17 cellular contexts compared by ENCODE assay signal in the genomic region with DNA sequence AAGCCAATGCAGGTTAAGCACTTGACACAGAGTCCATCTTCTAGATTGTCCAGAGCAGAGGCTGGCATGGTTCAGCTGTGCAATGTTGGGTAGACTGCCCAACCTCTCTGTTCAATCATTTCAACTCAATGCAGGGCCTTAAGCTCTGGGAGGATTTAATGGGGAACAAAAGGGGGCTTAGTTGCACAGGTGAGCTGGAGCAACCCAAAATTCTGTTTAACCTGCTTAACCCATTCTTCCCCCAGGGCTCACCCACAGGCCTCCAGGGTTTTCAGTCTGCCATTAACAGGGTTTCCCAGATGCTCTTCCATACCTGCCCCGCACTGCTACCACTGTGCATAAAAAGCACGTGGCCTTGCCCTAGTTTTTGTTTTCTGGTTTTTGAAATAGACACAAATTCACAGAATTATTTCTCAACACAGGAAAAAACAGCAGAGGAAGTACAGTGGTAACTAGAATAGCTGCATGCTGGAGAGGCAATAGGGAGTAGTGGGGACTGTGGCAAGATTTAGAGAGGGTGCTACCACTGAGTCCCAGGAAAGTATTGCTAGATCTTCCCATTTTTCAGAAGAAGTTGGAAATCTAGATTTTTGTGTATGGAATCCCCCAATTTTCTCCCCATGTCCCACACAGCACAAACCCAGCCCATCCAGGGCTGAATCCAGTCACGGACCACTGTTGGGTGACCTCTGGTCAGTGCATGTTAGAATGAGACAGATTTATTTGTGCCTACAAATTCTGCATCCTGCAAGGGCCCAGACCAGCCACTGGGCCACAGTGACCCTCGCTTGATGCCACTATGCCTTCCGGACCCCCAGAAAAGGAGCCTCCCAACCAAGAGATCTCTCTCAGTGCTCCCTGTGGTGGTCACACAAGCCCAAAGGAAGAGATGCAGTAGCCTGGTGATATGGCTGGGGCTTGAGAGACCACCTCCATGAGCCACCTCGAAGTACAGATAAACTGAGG. TPM values are rescaled to one million over a fixed set of nuclear protein-coding genes. Genes with fewer than 3 reads are reported as not detected.
A peak's percentile ranks its signal among the peaks of the same experiment; 100 is the strongest.
DNase-seq lines count a peak whose midpoint lies in the region; ATAC-seq, FAIRE-seq and TF ChIP-seq lines count a peak whose summit lies in the region.
"Had no signal": no experiment of that assay in that cellular context is flagged by ENCODE, and none has a peak within 500 bp of the region (broad histone marks: within the 10 kb centered on the region; RNA-seq: fewer than 3 reads in every experiment).

No MANE protein-coding gene starts in this region.

- ATAC-seq in HepG2 (no peak), gastrocnemius medialis (no peak)
- ATAC-seq: natural killer cell had no signal

- TF ChIP-seq POLR2A in HepG2 (IDR thresholded peaks at IDR 0.05; ENCODE audit: insufficient read depth in 1 of 2, low read depth in 2 of 2, low read length in 2 of 2) (no peak), gastrocnemius medialis (IDR thresholded peaks at IDR 0.05) (no peak)

- TF ChIP-seq CTCF in Calu3 (IDR thresholded peaks at IDR 0.05; ENCODE audit: unreplicated experiment) = no peak
- no peak for TF ChIP-seq CTCF in PC-9 (conservative IDR thresholded peaks at IDR 0.05)
- TF ChIP-seq CTCF in HepG2 (CRISPR knock-in tag; IDR thresholded peaks at IDR 0.05) = no peak
- no peak for TF ChIP-seq CTCF in gastrocnemius medialis (IDR thresholded peaks at IDR 0.05 in 4 of 5, conservative IDR thresholded peaks at IDR 0.05 in 1 of 5)

- H3K9me3 ChIP-seq in PC-9 (ENCODE audit: insufficient read depth, low read depth) (no peaks in the 10 kb centered on the region), HepG2 (ENCODE audit: low read length) (no peaks in the 10 kb centered on the region), gastrocnemius medialis (no peaks in the 10 kb centered on the region)
- H3K9me3 ChIP-seq: thyroid gland had no signal

- H3K4me3 Mint-ChIP-seq in Calu3 (ENCODE audit: low read depth, unreplicated experiment) = no peak overlapping the region
- no peak overlapping the region for H3K4me3 Mint-ChIP-seq in activated naive CD4-positive, alpha-beta T cell treated with anti-CD3 and anti-CD28 coated beads, Interleukin-2, amount 10 ng/mL, durations not matched to agents 7 days and 5 days
- H3K4me3 Mint-ChIP-seq: natural killer cell had no signal

- no peaks in the 10 kb centered on the region for H3K27me3 Mint-ChIP-seq in Calu3 (ENCODE audit: unreplicated experiment)
- peaks cover 92% of the 10 kb centered on the region for H3K27me3 Mint-ChIP-seq in activated naive CD4-positive, alpha-beta T cell treated with anti-CD3 and anti-CD28 coated beads, Interleukin-2, amount 10 ng/mL, durations not matched to agents 7 days and 5 days

- H3K4me2 ChIP-seq in PC-9 = peak overlapping the region; percentile 81
- H3K4me2 ChIP-seq in HepG2 (ENCODE audit: low read depth, low read length) = no peak overlapping the region

- peaks cover 9% of the 10 kb centered on the region for H3K36me3 Mint-ChIP-seq in Calu3 (ENCODE audit: insufficient read depth, unreplicated experiment)
- H3K36me3 Mint-ChIP-seq in activated naive CD4-positive, alpha-beta T cell treated with anti-CD3 and anti-CD28 coated beads, Interleukin-2, amount 10 ng/mL, durations not matched to agents 7 days and 5 days = no peaks in the 10 kb centered on the region
- H3K36me3 Mint-ChIP-seq: natural killer cell had no signal

- WGBS in HepG2 (ENCODE audit: low lambda C conversion rate) = 57% methylated on average over 6 of the region's 6 CpGs

- H3K27ac ChIP-seq in PC-9 = peak overlapping the region; percentile 71
- H3K27ac ChIP-seq in HepG2 (ENCODE audit: extremely low read length, insufficient read depth, low read length) = no peak overlapping the region
- peak overlapping the region; percentile 60 to 73 (median 69) for H3K27ac ChIP-seq in gastrocnemius medialis

- no peak for TF ChIP-seq RAD21 in HepG2 (CRISPR knock-in tag; IDR thresholded peaks at IDR 0.05)

- H3K27me3 ChIP-seq in PC-9 (ENCODE audit: insufficient read depth, low read depth) (no peaks in the 10 kb centered on the region), HepG2 (ENCODE audit: control insufficient read depth in 1 of 2, insufficient read depth in 2 of 2, low read length in 2 of 2) (peaks cover 3 to 18% of the 10 kb centered on the region in 2 experiments; a peak in 4 of 5 replicates), gastrocnemius medialis (peaks cover 5 to 11% (median 9%) of the 10 kb centered on the region in 3 donors)

- in situ Hi-C loops in HepG2 (cut with HindIII; ENCODE audit: extremely low pct_ligation_motif_present, low pct_unique_long_range_greater_than_20kb) (no loop called here), gastrocnemius medialis (cut with MboI; ENCODE audit: low sequenced_read_pairs in 4 of 4) (no loop called here)

- TF ChIP-seq EP300 in HepG2 (IDR thresholded peaks at IDR 0.05; ENCODE audit: low read depth in 2 of 2, low read length in 2 of 2) = no peak
- no peak for TF ChIP-seq EP300 in HepG2 (CRISPR knock-in tag; IDR thresholded peaks at IDR 0.05; ENCODE audit: borderline replicate concordance)

- H3F3A ChIP-seq in PC-9 (ENCODE audit: insufficient read depth, low read depth) = peaks cover 50% of the 10 kb centered on the region; the same call in 1 of the 2 replicates

- H3K4me3 ChIP-seq in PC-9 = no peak overlapping the region
- H3K4me3 ChIP-seq in HepG2 (replicated peaks in 1 of 3; ENCODE audit: insufficient read depth in 1 of 3, low read depth in 2 of 3, low read length in 3 of 3) = no peak overlapping the region
- H3K4me3 ChIP-seq in gastrocnemius medialis = no peak overlapping the region
- H3K4me3 ChIP-seq: smooth muscle cell, thyroid gland had no signal

- H3K4me1 Mint-ChIP-seq in Calu3 (ENCODE audit: low read depth, unreplicated experiment) = peaks cover 17% of the 10 kb centered on the region
- peaks cover 16% of the 10 kb centered on the region for H3K4me1 Mint-ChIP-seq in activated naive CD4-positive, alpha-beta T cell treated with anti-CD3 and anti-CD28 coated beads, Interleukin-2, amount 10 ng/mL, durations not matched to agents 7 days and 5 days

- H3K27ac Mint-ChIP-seq in Calu3 (ENCODE audit: unreplicated experiment) = peak overlapping the region; percentile 5
- no peak overlapping the region for H3K27ac Mint-ChIP-seq in activated naive CD4-positive, alpha-beta T cell treated with anti-CD3 and anti-CD28 coated beads, Interleukin-2, amount 10 ng/mL, durations not matched to agents 7 days and 5 days
- H3K27ac Mint-ChIP-seq: natural killer cell had no signal

- peaks cover 69% of the 10 kb centered on the region for H3K4me1 ChIP-seq in PC-9 (replicated peaks; ENCODE audit: insufficient read depth)
- peaks cover 11% of the 10 kb centered on the region; the same call in 1 of the 2 replicates for H3K4me1 ChIP-seq in HepG2 (ENCODE audit: insufficient read depth, low read length)
- peaks cover 7 to 14% of the 10 kb centered on the region in 2 donors for H3K4me1 ChIP-seq in gastrocnemius medialis

- no peaks in the 10 kb centered on the region for H3K9me2 ChIP-seq in PC-9 (ENCODE audit: insufficient read depth)

- H2AFZ ChIP-seq in PC-9 (no peak overlapping the region), HepG2 (ENCODE audit: low read length) (no peak overlapping the region)

- H3K9ac ChIP-seq in HepG2 (ENCODE audit: insufficient read depth, low read depth, low read length) = no peak overlapping the region

- DNase-seq in Calu3 (no peak), PC-9 (no peak), HepG2 (ENCODE audit: low spot score) (no peak), gastrocnemius medialis (no peak), NCI-H2227 (lab: John Stamatoyannopoulos, UW; ENCODE audit: unreplicated experiment) (no peak), SK-N-DZ (ENCODE audit: low spot score) (no peak)
- DNase-seq in stimulated activated CD4-positive, alpha-beta T cell treated with anti-CD3 and anti-CD28 coated beads, Interleukin-2, amount 100 ng/mL, for 24 hours = no peak
- DNase-seq in activated naive CD4-positive, alpha-beta T cell treated with anti-CD3 and anti-CD28 coated beads, Interleukin-2, amount 10 ng/mL, durations not matched to agents 7 days and 5 days = no peak
- DNase-seq: activated CD4-positive, alpha-beta T cell treated with anti-CD3 and anti-CD28 coated beads, Interleukin-2, amount 50 U/mL, for 48 hours; activated gamma-delta T cell; AML-193; DND-41; natural killer cell; NCI-H1930; NCI-H526 had no signal

- H3K9me3 Mint-ChIP-seq in Calu3 (ENCODE audit: low read depth, unreplicated experiment) = no peaks in the 10 kb centered on the region
- H3K9me3 Mint-ChIP-seq in activated naive CD4-positive, alpha-beta T cell treated with anti-CD3 and anti-CD28 coated beads, Interleukin-2, amount 10 ng/mL, durations not matched to agents 7 days and 5 days = no peaks in the 10 kb centered on the region
- H3K9me3 Mint-ChIP-seq: natural killer cell had no signal

- CTCF ChIA-PET in Calu3 (lab: Charles Lee) (interaction anchor here (0.6 to 1.5 kb wide), 2 partner anchors 16 to 1132 kb away, joined by 3 read pairs; no protein-coding TSS in a partner anchor), PC-9 (lab: Charles Lee) (no interaction called here), HepG2 (lab: Yijun Ruan, JAX; ENCODE audit: low intra/inter-chr PET ratio, low total read pairs) (no interaction called here)
- CTCF ChIA-PET in activated naive CD4-positive, alpha-beta T cell treated with anti-CD3 and anti-CD28 coated beads, Interleukin-2, amount 10 ng/mL, durations not matched to agents 7 days and 5 days (lab: Charles Lee) = interaction anchor here (1.1 kb wide), 1 partner anchor 21 kb away, joined by 4 read pairs; no protein-coding TSS in a partner anchor

- H3K36me3 ChIP-seq in PC-9 (ENCODE audit: low read depth) = 0 out of 2 replicates have a peak, but pooled peaks cover 3% of the 10 kb centered on the region
- no peaks in the 10 kb centered on the region for H3K36me3 ChIP-seq in HepG2 (replicated peaks in 1 of 2; ENCODE audit: control insufficient read depth in 1 of 2, insufficient read depth in 2 of 2, low read length in 2 of 2)
- H3K36me3 ChIP-seq in gastrocnemius medialis = no peaks in the 10 kb centered on the region
- H3K36me3 ChIP-seq: thyroid gland had no signal

- H4K20me1 ChIP-seq in PC-9 (ENCODE audit: insufficient read depth) (no peaks in the 10 kb centered on the region), HepG2 (ENCODE audit: insufficient read depth, low read length) (no peaks in the 10 kb centered on the region)

- intact Hi-C loops in Calu3 (cut with micrococcal nuclease; ENCODE audit: unreplicated experiment) (no loop called here), PC-9 (cut with micrococcal nuclease; ENCODE audit: unreplicated experiment) (loop anchor here (5.0 kb wide), 1 partner anchor 1199 kb away; no protein-coding TSS in a partner anchor), HepG2 (cut with micrococcal nuclease; ENCODE audit: unreplicated experiment) (no loop called here), gastrocnemius medialis (cut with DNase I; ENCODE audit: low total_unique reads) (no loop called here)

- H3K79me2 ChIP-seq in PC-9 (ENCODE audit: low read depth) = peaks cover 82% of the 10 kb centered on the region
- H3K79me2 ChIP-seq in HepG2 (ENCODE audit: insufficient read depth, low read length) = no peaks in the 10 kb centered on the region

- BruUV-seq in Calu3 (replicated peaks; lab: Mats Ljungman, UMichigan) (no TSS peak), PC-9 (replicated peaks; lab: Mats Ljungman, UMichigan) (no TSS peak), HepG2 (replicated peaks; lab: Mats Ljungman, UMichigan) (no TSS peak)

- no peak for FAIRE-seq in HepG2 (lab: Jason Lieb, UNC)

- POLR2A ChIA-PET in PC-9 (lab: Charles Lee; ENCODE audit: unreplicated experiment) (no interaction called here), HepG2 (lab: Yijun Ruan, JAX) (no interaction called here)

RNA-seq across cellular contexts. Expression of a gene that starts 4.6 kb away (rescaled TPM):
- total RNA-seq in Calu3 (2022) = 0.26 and 0.29 TPM in 2 replicates
- total RNA-seq in PC-9 (2021) = 26.9 and 30.3 TPM in 2 replicates
- not detected in 2 replicates for total RNA-seq in HepG2 (2016; rRNA removed; fragmentation: Illumina TruSeq; extraction: Trizol)
- not detected in 2 replicates for total RNA-seq in HepG2 (2016; cell fraction: cytosol; rRNA removed; fragmentation: Illumina TruSeq; extraction: Trizol; ENCODE audit: low read depth)
- total RNA-seq in HepG2 (2016; cell fraction: insoluble cytoplasmic fraction; rRNA removed; fragmentation: Illumina TruSeq; extraction: Trizol) = not detected in 2 replicates
- total RNA-seq in HepG2 (2016; cell fraction: membrane; rRNA removed; fragmentation: Illumina TruSeq; extraction: Trizol) = not detected in 2 replicates
- not detected in 2 replicates for total RNA-seq in HepG2 (2016; cell fraction: nucleus; rRNA removed; fragmentation: Illumina TruSeq; extraction: Trizol)
- polyA plus RNA-seq in HepG2 (2011; rRNA removed) = not detected in 2 replicates
- not detected in 2 replicates for polyA plus RNA-seq in HepG2 (2011; cell fraction: cytosol; rRNA removed)
- not detected in 2 replicates for polyA plus RNA-seq in HepG2 (2011; cell fraction: nucleus; rRNA removed)
- not detected in 2 replicates for polyA plus RNA-seq in HepG2 (2012)
- not detected in 2 replicates for polyA plus RNA-seq in HepG2 (2016; cell fraction: cytosol; fragmentation: Illumina TruSeq; extraction: Trizol; ENCODE audit: low read depth)
- not detected in 2 replicates for polyA plus RNA-seq in HepG2 (2016; cell fraction: insoluble cytoplasmic fraction; fragmentation: Illumina TruSeq; extraction: Trizol; ENCODE audit: low read depth)
- not detected in 2 replicates for polyA plus RNA-seq in HepG2 (2016; cell fraction: membrane; fragmentation: Illumina TruSeq; extraction: Trizol; ENCODE audit: low read depth)
- not detected in 2 replicates for polyA plus RNA-seq in HepG2 (2016; cell fraction: nucleus; fragmentation: Illumina TruSeq; extraction: Trizol; ENCODE audit: insufficient read depth, low read depth)
- not detected in 2 replicates for polyA minus RNA-seq in HepG2 (2011; rRNA and poly(A)+ RNA removed; ENCODE audit: low replicate concordance)
- not detected in 2 replicates for polyA minus RNA-seq in HepG2 (2011; cell fraction: cytosol; rRNA and poly(A)+ RNA removed)
- not detected in 2 replicates for polyA minus RNA-seq in HepG2 (2011; cell fraction: nucleus; rRNA and poly(A)+ RNA removed)
- 10 to 100 TPM in 2 of 4 donors, 1 to 10 TPM in 2; 4.5 to 13.1 (median 9.5) TPM for total RNA-seq in gastrocnemius medialis
- 4.9 and 10.9 TPM in 2 replicates for polyA plus RNA-seq in SK-N-DZ (2014; cell fraction: cytosol; rRNA removed)
- polyA plus RNA-seq in SK-N-DZ (2014; cell fraction: nucleus; rRNA removed) = 3.0 and 5.4 TPM in 2 replicates
- total RNA-seq: natural killer cell had no signal

Comparison
In these comparisons a context has a peak if more than half of its experiments do, and no peak if none do; other contexts are left out.
1. CTCF ChIA-PET loops: an anchor here in Calu3 (0.6 to 1.5 kb wide) and activated naive CD4-positive, alpha-beta T cell treated with anti-CD3 and anti-CD28 coated beads, Interleukin-2, amount 10 ng/mL, durations not matched to agents 7 days and 5 days (1.1 kb wide); none called in PC-9 and HepG2.